Comparison of ENCODE assay signal across 8 cellular contexts in the genomic region with DNA sequence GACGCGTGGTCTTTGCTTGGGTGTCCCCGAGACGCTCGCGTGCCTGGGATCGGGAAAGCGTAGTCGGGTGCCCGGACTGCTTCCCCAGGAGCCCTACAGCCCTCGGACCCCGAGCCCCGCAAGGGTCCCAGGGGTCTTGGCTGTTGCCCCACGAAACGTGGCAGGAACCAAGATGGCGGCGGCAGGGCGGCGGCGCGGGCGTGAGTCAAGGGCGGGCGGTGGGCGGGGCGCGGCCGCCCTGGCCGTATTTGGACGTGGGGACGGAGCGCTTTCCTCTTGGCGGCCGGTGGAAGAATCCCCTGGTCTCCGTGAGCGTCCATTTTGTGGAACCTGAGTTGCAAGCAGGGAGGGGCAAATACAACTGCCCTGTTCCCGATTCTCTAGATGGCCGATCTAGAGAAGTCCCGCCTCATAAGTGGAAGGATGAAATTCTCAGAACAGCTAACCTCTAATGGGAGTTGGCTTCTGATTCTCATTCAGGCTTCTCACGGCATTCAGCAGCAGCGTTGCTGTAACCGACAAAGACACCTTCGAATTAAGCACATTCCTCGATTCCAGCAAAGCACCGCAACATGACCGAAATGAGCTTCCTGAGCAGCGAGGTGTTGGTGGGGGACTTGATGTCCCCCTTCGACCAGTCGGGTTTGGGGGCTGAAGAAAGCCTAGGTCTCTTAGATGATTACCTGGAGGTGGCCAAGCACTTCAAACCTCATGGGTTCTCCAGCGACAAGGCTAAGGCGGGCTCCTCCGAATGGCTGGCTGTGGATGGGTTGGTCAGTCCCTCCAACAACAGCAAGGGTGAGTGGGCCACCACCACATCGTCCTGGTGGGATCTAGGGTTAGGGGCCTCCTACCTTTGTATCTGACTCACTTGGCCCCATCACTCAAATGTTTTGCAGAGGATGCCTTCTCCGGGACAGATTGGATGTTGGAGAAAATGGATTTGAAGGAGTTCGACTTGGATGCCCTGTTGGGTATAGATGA. TPM values are rescaled to one million over a fixed set of nuclear protein-coding genes. Genes with fewer than 3 reads are reported as not detected.
A peak's percentile ranks its signal among the peaks of the same experiment; 100 is the strongest.
DNase-seq lines count a peak whose midpoint lies in the region; ATAC-seq and TF ChIP-seq lines count a peak whose summit lies in the region.

No MANE protein-coding gene starts in this region.

- peak overlapping the region; percentile 100 for H3K27ac ChIP-seq in GM23338 (ENCODE audit: low read depth)
- H3K27ac ChIP-seq in coronary artery = peak overlapping the region; percentile 98 to 99
- H3K27ac ChIP-seq in left lung = peak overlapping the region; percentile 99

- no peaks in the 10 kb centered on the region for H3K9me3 ChIP-seq in left lung

- TF ChIP-seq POLR2A in NB4 (IDR thresholded peaks at IDR 0.05; ENCODE audit: extremely low read depth, insufficient read length) = no peak

- peaks cover 52% of the 10 kb centered on the region for H3K27me3 Mint-ChIP-seq in GM23338 (ENCODE audit: insufficient read depth, low read depth, poor library complexity)
- H3K27me3 Mint-ChIP-seq in activated CD4-positive, alpha-beta T cell treated with anti-CD3 and anti-CD28 coated beads, Interleukin-2, amount 10 ng/mL, durations not matched to agents 24 days and 14 days = peaks cover 2% of the 10 kb centered on the region

- ATAC-seq in GM23338 = peak; percentile 8
- ATAC-seq in left lung = peak; percentile 68

- H3K4me3 ChIP-seq in GM23338 (peak overlapping the region; percentile 97), NB4 (ENCODE audit: low read depth, low read length) (peak overlapping the region; percentile 98), coronary artery (peak overlapping the region; percentile 95), left lung (peak overlapping the region; percentile 99 to 100)

- H3K27ac Mint-ChIP-seq in GM23338 = peak overlapping the region; percentile 100
- H3K27ac Mint-ChIP-seq in activated CD4-positive, alpha-beta T cell treated with anti-CD3 and anti-CD28 coated beads, Interleukin-2, amount 10 ng/mL, durations not matched to agents 24 days and 14 days = peak overlapping the region; percentile 98

- H3K36me3 ChIP-seq in GM23338 (ENCODE audit: insufficient read depth) (peaks cover 27% of the 10 kb centered on the region), left lung (peaks cover 0 to 54% of the 10 kb centered on the region in 2 donors)

- H3K4me1 Mint-ChIP-seq in GM23338 = peaks cover 37% of the 10 kb centered on the region
- peaks cover 49% of the 10 kb centered on the region for H3K4me1 Mint-ChIP-seq in activated CD4-positive, alpha-beta T cell treated with anti-CD3 and anti-CD28 coated beads, Interleukin-2, amount 10 ng/mL, durations not matched to agents 24 days and 14 days

- H2AFZ ChIP-seq in GM23338 = no peak overlapping the region

- H3K4me3 Mint-ChIP-seq in GM23338 = peak overlapping the region; percentile 92
- peak overlapping the region; percentile 93 for H3K4me3 Mint-ChIP-seq in activated CD4-positive, alpha-beta T cell treated with anti-CD3 and anti-CD28 coated beads, Interleukin-2, amount 10 ng/mL, durations not matched to agents 24 days and 14 days

- H3K79me2 ChIP-seq in GM23338 (replicated peaks; ENCODE audit: insufficient read depth) = peaks cover 27% of the 10 kb centered on the region

- H3K27me3 ChIP-seq in GM23338 (ENCODE audit: insufficient read depth) (peaks cover 4% of the 10 kb centered on the region; the same call in 1 of the 2 replicates), left lung (no peaks in the 10 kb centered on the region)

- peaks cover 74% of the 10 kb centered on the region for H3K36me3 Mint-ChIP-seq in GM23338 (ENCODE audit: low read depth)
- H3K36me3 Mint-ChIP-seq in activated CD4-positive, alpha-beta T cell treated with anti-CD3 and anti-CD28 coated beads, Interleukin-2, amount 10 ng/mL, durations not matched to agents 24 days and 14 days (ENCODE audit: low read depth) = peaks cover 60% of the 10 kb centered on the region

- peak; percentile 56 for DNase-seq in ELF-1 (ENCODE audit: low read depth, low spot score)
- DNase-seq in GM23338 (ENCODE audit: low spot score) = peak; percentile 76
- peak; percentile 82 for DNase-seq in NB4 (ENCODE audit: low read depth)
- DNase-seq in activated CD4-positive, alpha-beta T cell treated with anti-CD3 and anti-CD28 coated beads, Interleukin-2, amount 10 ng/mL, durations not matched to agents 24 days and 14 days = peak; percentile 91
- DNase-seq in coronary artery (ENCODE audit: low spot score) = peak; percentile 91
- DNase-seq in left lung = peak; percentile 85 to 95
- DNase-seq in stimulated activated CD4-positive, alpha-beta T cell treated with anti-CD3 and anti-CD28 coated beads, Interleukin-4, amount 100 ng/mL, for 4 hours = peak; percentile 61 to 78
- no peak for DNase-seq in NCI-H187 (lab: John Stamatoyannopoulos, UW)

- H3K4me1 ChIP-seq in GM23338 (ENCODE audit: insufficient read depth) (peaks cover 26% of the 10 kb centered on the region), left lung (peaks cover 23 to 69% of the 10 kb centered on the region in 2 donors)

- H3F3A ChIP-seq in GM23338 (replicated peaks; ENCODE audit: low read depth) = peaks cover 54% of the 10 kb centered on the region

- H3K9me3 Mint-ChIP-seq in GM23338 = peaks cover 11% of the 10 kb centered on the region; the same call in 2 of the 3 replicates
- no peaks in the 10 kb centered on the region for H3K9me3 Mint-ChIP-seq in activated CD4-positive, alpha-beta T cell treated with anti-CD3 and anti-CD28 coated beads, Interleukin-2, amount 10 ng/mL, durations not matched to agents 24 days and 14 days

- H4K20me1 ChIP-seq in GM23338 (replicated peaks; ENCODE audit: insufficient read depth) = peaks cover 46% of the 10 kb centered on the region

- no peak for TF ChIP-seq CTCF in GM23338 (conservative IDR thresholded peaks at IDR 0.05; ENCODE audit: low read depth in 2 of 2)
- TF ChIP-seq CTCF in NB4 (IDR thresholded peaks at IDR 0.05; ENCODE audit: low read depth, low read length) = no peak
- TF ChIP-seq CTCF in coronary artery (IDR thresholded peaks at IDR 0.05) = no peak
- TF ChIP-seq CTCF in left lung (IDR thresholded peaks at IDR 0.05) = no peak

- no peaks in the 10 kb centered on the region for H3K9me2 ChIP-seq in GM23338 (ENCODE audit: insufficient read depth)

- intact Hi-C loops in activated CD4-positive, alpha-beta T cell treated with anti-CD3 and anti-CD28 coated beads, Interleukin-2, amount 10 ng/mL, durations not matched to agents 24 days and 14 days (cut with micrococcal nuclease) = loop anchor here (1.0 to 10.0 kb wide), 5 partner anchors 11 to 1764 kb away; partner anchors contain the start of genes MIEF1, RANGAP1, RPL3 and RPS19BP1
- intact Hi-C loops in left lung (cut with DNase I) = no loop called here

- peak overlapping the region; percentile 96 for H3K4me2 ChIP-seq in GM23338

TF ChIP-seq in GM23338, 12 proteins besides CTCF, POLR2A, EP300 and RAD21:
- no peak for TF ChIP-seq STAT1 (IDR thresholded peaks at IDR 0.05; ENCODE audit: unreplicated experiment)

RNA-seq across cellular contexts. Expression of gene ATF4, which starts 0.8 kb away (rescaled TPM):
- 366 and 446 TPM in 2 replicates for total RNA-seq in GM23338 (2014; rRNA removed; shearing (Covaris generic))
- 553 and 628 TPM in 2 replicates for polyA plus RNA-seq in GM23338 (2016; fragmentation: Nextera tagmentation; extraction: Ambion mirVana)
- total RNA-seq in activated CD4-positive, alpha-beta T cell treated with anti-CD3 and anti-CD28 coated beads, Interleukin-2, amount 10 ng/mL, durations not matched to agents 24 days and 14 days = 392 and 393 TPM in 2 replicates
- 100 to 1,000 TPM; 204 to 308 TPM for total RNA-seq in left lung

RNA-seq across cellular contexts. Expression of gene RPS19BP1, which starts 11.4 kb away (rescaled TPM):
- total RNA-seq in GM23338 (2014; rRNA removed; shearing (Covaris generic)) = 153 and 169 TPM in 2 replicates
- polyA plus RNA-seq in GM23338 (2016; fragmentation: Nextera tagmentation; extraction: Ambion mirVana) = 215 and 216 TPM in 2 replicates
- total RNA-seq in activated CD4-positive, alpha-beta T cell treated with anti-CD3 and anti-CD28 coated beads, Interleukin-2, amount 10 ng/mL, durations not matched to agents 24 days and 14 days = 96.2 and 96.9 TPM in 2 replicates
- total RNA-seq in left lung = 10 to 100 TPM; 63.5 to 88.4 TPM

RNA-seq across cellular contexts. Expression of gene MIEF1, which starts 19.1 kb away (rescaled TPM):
- 30.0 and 40.1 TPM in 2 replicates for total RNA-seq in GM23338 (2014; rRNA removed; shearing (Covaris generic))
- polyA plus RNA-seq in GM23338 (2016; fragmentation: Nextera tagmentation; extraction: Ambion mirVana) = 12.2 and 13.2 TPM in 2 replicates
- total RNA-seq in activated CD4-positive, alpha-beta T cell treated with anti-CD3 and anti-CD28 coated beads, Interleukin-2, amount 10 ng/mL, durations not matched to agents 24 days and 14 days = 53.7 and 54.8 TPM in 2 replicates
- 10 to 100 TPM; 16.1 to 27.2 TPM for total RNA-seq in left lung

RNA-seq across cellular contexts. Expression of gene CACNA1I, which starts 49.4 kb away (rescaled TPM):
- 1.7 and 2.4 TPM in 2 replicates for total RNA-seq in GM23338 (2014; rRNA removed; shearing (Covaris generic))
- polyA plus RNA-seq in GM23338 (2016; fragmentation: Nextera tagmentation; extraction: Ambion mirVana) = 0.42 and 0.47 TPM in 2 replicates
- 0.05 and 0.07 TPM in 2 replicates for total RNA-seq in activated CD4-positive, alpha-beta T cell treated with anti-CD3 and anti-CD28 coated beads, Interleukin-2, amount 10 ng/mL, durations not matched to agents 24 days and 14 days
- total RNA-seq in left lung = under 1 TPM; 0.03 to 0.10 TPM

Comparison
In these comparisons a context has a peak if more than half of its experiments do, and no peak if none do; other contexts are left out.
1. DNase-seq: peak in ELF-1 (single experiment), GM23338 (single experiment), NB4 (single experiment), activated CD4-positive, alpha-beta T cell treated with anti-CD3 and anti-CD28 coated beads, Interleukin-2, amount 10 ng/mL, durations not matched to agents 24 days and 14 days (single experiment), coronary artery (single experiment), left lung (2 of 2) and stimulated activated CD4-positive, alpha-beta T cell treated with anti-CD3 and anti-CD28 coated beads, Interleukin-4, amount 100 ng/mL, for 4 hours (2 of 2); none in NCI-H187 (0 of 2).
2. Peak in every context shown above with its lines, with median percentiles within 50 percentile points of each other: H3K27ac ChIP-seq and H3K4me3 ChIP-seq.